In genomic region chr2:235727186-235727585, GRCh38 we compare ENCODE assay signal across 23 cellular contexts.
A peak's percentile ranks its signal among the peaks of the same experiment; 100 is the strongest.
DNase-seq lines count a peak whose midpoint lies in the region; ATAC-seq and TF ChIP-seq lines count a peak whose summit lies in the region.
"Had no signal": no experiment of that assay in that cellular context is flagged by ENCODE, and none has a peak within 500 bp of the region (broad histone marks: within the 10 kb centered on the region; RNA-seq: fewer than 3 reads in every experiment).

No MANE protein-coding gene starts in this region.

- H3K9me3 Mint-ChIP-seq in T-helper 2 cell treated with Interferon-gamma antibody and Interleukin-4, amounts not matched to agents 5 μg/mL and 100 μg/mL, for 36 hours: no peaks in the 10 kb centered on the region
- H3K9me3 Mint-ChIP-seq: CD8-positive, alpha-beta T cell; naive thymus-derived CD8-positive, alpha-beta T cell; stimulated activated naive B cell treated with anti-CD40 and anti-IgM and Interleukin-4, amounts not matched to agents 10 μg/mL and 1 μg/mL and 100 μg/mL, for 72 hours; T-cell had no signal

- ATAC-seq in gastrocnemius medialis (peak; percentile 57 to 58), GM19395 (IDR thresholded peaks at IDR 0.05; ENCODE audit: unreplicated experiment) (no peak)
- ATAC-seq: CD8-positive, alpha-beta T cell; foreskin keratinocyte; naive thymus-derived CD8-positive, alpha-beta T cell; stimulated activated naive B cell treated with anti-CD40 and anti-IgM and Interleukin-4, amounts not matched to agents 10 μg/mL and 1 μg/mL and 100 μg/mL, for 72 hours; T-cell had no signal

- POLR2A ChIA-PET in HEK293 (lab: Yijun Ruan, JAX): no interaction called here
- POLR2A ChIA-PET in RWPE1 (lab: Yijun Ruan, JAX; ENCODE audit: low non-redundant PET): no interaction called here

- DNase-seq in RWPE1 (ENCODE audit: low spot score) (peak; percentile 45), fibroblast of villous mesenchyme (ENCODE audit: low read depth) (peak; percentile 61), gastrocnemius medialis (peak; percentile 30 to 66)
- DNase-seq in stimulated activated naive CD4-positive, alpha-beta T cell treated with Interleukin-2 at 50 U/mL for 16 hours (lab: John Stamatoyannopoulos, UW): no peak
- no peak for DNase-seq in T-helper 2 cell treated with Interferon-gamma antibody and Interleukin-4, amounts not matched to agents 5 μg/mL and 100 μg/mL, for 36 hours (ENCODE audit: low spot score)
- DNase-seq: activated CD4-positive, alpha-beta T cell treated with anti-CD3 and anti-CD28 coated beads, Interleukin-2, amount 50 U/mL, for 4 hours; activated gamma-delta T cell; CD8-positive, alpha-beta T cell; foreskin keratinocyte; GDM1; GM23248; naive thymus-derived CD8-positive, alpha-beta T cell; NCI-H1105; NCI-H2107; NCI-H510A treated with DMSO at 0.1 percent for 48 hours; stimulated activated CD4-positive, alpha-beta T cell treated with anti-CD3 and anti-CD28 coated beads, Interleukin-1b, Interleukin-23, amount 100 ng/mL, for 48 hours; stimulated activated naive B cell treated with anti-CD40 and anti-IgM and Interleukin-4, amounts not matched to agents 10 μg/mL and 1 μg/mL and 100 μg/mL, for 72 hours; T-cell had no signal

- H3K36me3 ChIP-seq in HEK293 (ENCODE audit: control insufficient read depth in 2 of 2, insufficient read depth in 1 of 2, low read length in 2 of 2) (peaks cover 0 to 8% of the 10 kb centered on the region in 2 experiments; a peak in 1 of 3 replicates), gastrocnemius medialis (no peaks in the 10 kb centered on the region)
- H3K36me3 ChIP-seq: thyroid gland had no signal

- CTCF ChIA-PET in HEK293 (lab: Yijun Ruan, JAX): interaction anchor here (1.2 to 1.4 kb wide), 2 partner anchors 14 to 19 kb away, joined by 5 read pairs; no protein-coding TSS in a partner anchor
- CTCF ChIA-PET in RWPE1 (lab: Yijun Ruan, JAX): interaction anchor here (0.6 kb wide), 1 partner anchor 669 kb away, joined by 3 read pairs; no protein-coding TSS in a partner anchor

- no peak for TF ChIP-seq CTCF in HEK293 (tag by site-specific recombination; IDR thresholded peaks at IDR 0.05)
- TF ChIP-seq CTCF in RWPE1 (conservative IDR thresholded peaks at IDR 0.05; ENCODE audit: low read depth): no peak
- no peak for TF ChIP-seq CTCF in fibroblast of villous mesenchyme (IDR thresholded peaks at IDR 0.05; ENCODE audit: insufficient read depth, low read depth, low read length)
- TF ChIP-seq CTCF in gastrocnemius medialis (IDR thresholded peaks at IDR 0.05 in 4 of 5, conservative IDR thresholded peaks at IDR 0.05 in 1 of 5): no peak

- H3K27ac ChIP-seq in HEK293 (ENCODE audit: extremely low read depth, low read depth, low read length) (no peak overlapping the region), RWPE1 (peak overlapping the region; percentile 71), gastrocnemius medialis (peak overlapping the region in 3 of 4 donors; percentile 10 to 76 (median 32))
- H3K27ac ChIP-seq: foreskin keratinocyte, GM23248, KMS-11, parathyroid adenoma, thyroid gland had no signal

- intact Hi-C loops in gastrocnemius medialis (cut with DNase I; ENCODE audit: low total_unique reads): no loop called here

- H3K27me3 ChIP-seq in gastrocnemius medialis: no peaks in the 10 kb centered on the region
- H3K27me3 ChIP-seq: foreskin keratinocyte, thyroid gland had no signal

- H3K4me3 ChIP-seq in HEK293 (ENCODE audit: low read depth, low read length) (no peak overlapping the region), fibroblast of villous mesenchyme (ENCODE audit: low read depth, low read length) (no peak overlapping the region), gastrocnemius medialis (no peak overlapping the region)
- H3K4me3 ChIP-seq: GM23248, thyroid gland had no signal

- no peaks in the 10 kb centered on the region for H3K36me3 Mint-ChIP-seq in T-helper 2 cell treated with Interferon-gamma antibody and Interleukin-4, amounts not matched to agents 5 μg/mL and 100 μg/mL, for 36 hours (ENCODE audit: low read depth)
- H3K36me3 Mint-ChIP-seq: CD8-positive, alpha-beta T cell; naive thymus-derived CD8-positive, alpha-beta T cell; stimulated activated naive B cell treated with anti-CD40 and anti-IgM and Interleukin-4, amounts not matched to agents 10 μg/mL and 1 μg/mL and 100 μg/mL, for 72 hours; T-cell had no signal

- H3K27me3 Mint-ChIP-seq in T-helper 2 cell treated with Interferon-gamma antibody and Interleukin-4, amounts not matched to agents 5 μg/mL and 100 μg/mL, for 36 hours (ENCODE audit: low read depth): no peaks in the 10 kb centered on the region

- H3K4me1 Mint-ChIP-seq in T-helper 2 cell treated with Interferon-gamma antibody and Interleukin-4, amounts not matched to agents 5 μg/mL and 100 μg/mL, for 36 hours (ENCODE audit: low read depth): no peaks in the 10 kb centered on the region
- H3K4me1 Mint-ChIP-seq: naive thymus-derived CD8-positive, alpha-beta T cell; stimulated activated naive B cell treated with anti-CD40 and anti-IgM and Interleukin-4, amounts not matched to agents 10 μg/mL and 1 μg/mL and 100 μg/mL, for 72 hours; T-cell had no signal

- no peak for TF ChIP-seq POLR2A in gastrocnemius medialis (IDR thresholded peaks at IDR 0.05)

- H3K4me1 ChIP-seq in HEK293 (ENCODE audit: control insufficient read depth, insufficient read depth, low read length) (no peaks in the 10 kb centered on the region; the same call in 1 of the 2 replicates), gastrocnemius medialis (peaks cover 44 to 49% of the 10 kb centered on the region in 2 donors)
- H3K4me1 ChIP-seq: foreskin keratinocyte, parathyroid adenoma had no signal

- no peak overlapping the region for H3K27ac Mint-ChIP-seq in T-helper 2 cell treated with Interferon-gamma antibody and Interleukin-4, amounts not matched to agents 5 μg/mL and 100 μg/mL, for 36 hours
- H3K27ac Mint-ChIP-seq: CD8-positive, alpha-beta T cell; naive thymus-derived CD8-positive, alpha-beta T cell; stimulated activated naive B cell treated with anti-CD40 and anti-IgM and Interleukin-4, amounts not matched to agents 10 μg/mL and 1 μg/mL and 100 μg/mL, for 72 hours; T-cell had no signal

- H3K9me3 ChIP-seq in HEK293 (ENCODE audit: control insufficient read depth, insufficient read depth, low read depth, low read length): no peaks in the 10 kb centered on the region
- H3K9me3 ChIP-seq in gastrocnemius medialis: no peaks in the 10 kb centered on the region
- H3K9me3 ChIP-seq: thyroid gland had no signal

- in situ Hi-C loops in gastrocnemius medialis (cut with MboI; ENCODE audit: low sequenced_read_pairs in 4 of 4): no loop called here

- no peak overlapping the region for H3K4me3 Mint-ChIP-seq in T-helper 2 cell treated with Interferon-gamma antibody and Interleukin-4, amounts not matched to agents 5 μg/mL and 100 μg/mL, for 36 hours
- H3K4me3 Mint-ChIP-seq: CD8-positive, alpha-beta T cell; naive thymus-derived CD8-positive, alpha-beta T cell; stimulated activated naive B cell treated with anti-CD40 and anti-IgM and Interleukin-4, amounts not matched to agents 10 μg/mL and 1 μg/mL and 100 μg/mL, for 72 hours; T-cell had no signal

TF ChIP-seq in HEK293, 187 proteins besides CTCF, POLR2A, EP300 and RAD21:
- TF ChIP-seq ZNF701 (tag by site-specific recombination; IDR thresholded peaks at IDR 0.05): no peak
- TF ChIP-seq, protein P1, sequence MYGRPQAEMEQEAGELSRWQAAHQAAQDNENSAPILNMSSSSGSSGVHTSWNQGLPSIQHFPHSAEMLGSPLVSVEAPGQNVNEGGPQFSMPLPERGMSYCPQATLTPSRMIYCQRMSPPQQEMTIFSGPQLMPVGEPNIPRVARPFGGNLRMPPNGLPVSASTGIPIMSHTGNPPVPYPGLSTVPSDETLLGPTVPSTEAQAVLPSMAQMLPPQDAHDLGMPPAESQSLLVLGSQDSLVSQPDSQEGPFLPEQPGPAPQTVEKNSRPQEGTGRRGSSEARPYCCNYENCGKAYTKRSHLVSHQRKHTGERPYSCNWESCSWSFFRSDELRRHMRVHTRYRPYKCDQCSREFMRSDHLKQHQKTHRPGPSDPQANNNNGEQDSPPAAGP (tag by site-specific recombination; IDR thresholded peaks at IDR 0.05): 0 out of 2 replicates have a peak, but pooled peaks have one; percentile 41
- 0 out of 2 replicates have a peak, but pooled peaks have one; percentile 67 for TF ChIP-seq ZNF133 (tag by site-specific recombination; IDR thresholded peaks at IDR 0.05)
- TF ChIP-seq ZNF138 (tag by site-specific recombination; IDR thresholded peaks at IDR 0.05; ENCODE audit: borderline replicate concordance): no peak
TF ChIP-seq in HEK293: peak in this region for 2.

Comparison
In these comparisons a context has a peak if more than half of its experiments do, and no peak if none do; other contexts are left out.
1. DNase-seq: peak in RWPE1 (single experiment), fibroblast of villous mesenchyme (single experiment) and gastrocnemius medialis (2 of 2); none in stimulated activated naive CD4-positive, alpha-beta T cell treated with Interleukin-2 at 50 U/mL for 16 hours (single experiment) and T-helper 2 cell treated with Interferon-gamma antibody and Interleukin-4, amounts not matched to agents 5 μg/mL and 100 μg/mL, for 36 hours (single experiment).